14 cellular contexts compared by ENCODE assay signal in genomic region chr19:56113071-56113632, GRCh38. TPM values are rescaled to one million over a fixed set of nuclear protein-coding genes. Genes with fewer than 3 reads are reported as not detected.
DNase-seq lines count a peak whose midpoint lies in the region; ATAC-seq and TF ChIP-seq lines count a peak whose summit lies in the region.
"Had no signal": no experiment of that assay in that cellular context is flagged by ENCODE, and none has a peak within 500 bp of the region (broad histone marks: within the 10 kb centered on the region; RNA-seq: fewer than 3 reads in every experiment).

No MANE protein-coding gene starts in this region.

- H3K9me3 ChIP-seq in CD8-positive, alpha-beta T cell (ENCODE audit: low read length) = no peaks in the 10 kb centered on the region
- no peaks in the 10 kb centered on the region for H3K9me3 ChIP-seq in neuronal stem cell (replicated peaks in 1 of 2; ENCODE audit: control insufficient read depth in 2 of 2, insufficient read depth in 1 of 2, low read depth in 1 of 2, low read length in 2 of 2)
- H3K9me3 ChIP-seq: breast epithelium, testis had no signal

- H3K4me1 ChIP-seq in CD8-positive, alpha-beta T cell (ENCODE audit: insufficient read depth, low read length) = peaks cover 22% of the 10 kb centered on the region
- H3K4me1 ChIP-seq in neuronal stem cell (ENCODE audit: control insufficient read depth in 2 of 2, insufficient read depth in 1 of 2, low read depth in 1 of 2, low read length in 2 of 2) = peaks cover 26 to 36% of the 10 kb centered on the region in 2 donors

- H3K18ac ChIP-seq in neuronal stem cell (ENCODE audit: low read length) = peak overlapping the region; percentile 91

- H2BK12ac ChIP-seq in neuronal stem cell (ENCODE audit: low read length) = no peak overlapping the region

- intact Hi-C loops in CD8-positive, alpha-beta T cell (cut with DNase I, micrococcal nuclease) = no loop called here

- H2BK15ac ChIP-seq in neuronal stem cell (ENCODE audit: low read length) = no peak overlapping the region

- no peaks in the 10 kb centered on the region for H3K36me3 ChIP-seq in CD8-positive, alpha-beta T cell (ENCODE audit: insufficient read depth, low read length)
- H3K36me3 ChIP-seq in neuronal stem cell (replicated peaks in 1 of 2; ENCODE audit: control insufficient read depth in 2 of 2, insufficient read depth in 2 of 2, low read length in 2 of 2) = peaks cover 7 to 27% of the 10 kb centered on the region in 2 donors
- H3K36me3 ChIP-seq: breast epithelium had no signal

- H4K8ac ChIP-seq in neuronal stem cell (ENCODE audit: low read depth, low read length) = no peak overlapping the region

- no peaks in the 10 kb centered on the region for H3K9me3 Mint-ChIP-seq in CD8-positive, alpha-beta T cell
- H3K9me3 Mint-ChIP-seq in IgD-negative memory B cell = no peaks in the 10 kb centered on the region
- no peaks in the 10 kb centered on the region for H3K9me3 Mint-ChIP-seq in central memory CD8-positive, alpha-beta T cell

- POLR2A ChIA-PET in CD8-positive, alpha-beta T cell (lab: Charles Lee) = no interaction called here
- POLR2A ChIA-PET in GM10248 (lab: Yijun Ruan, JAX) = no interaction called here

- WGBS in neuronal stem cell (ENCODE audit: extremely low coverage in 2 of 2, insufficient read length in 2 of 2, insufficient replicate concordance in 1 of 2), 2 donors = no CpG with 5 or more reads among the region's 20 CpGs

- H3K79me1 ChIP-seq in neuronal stem cell (ENCODE audit: low read depth, low read length) = peaks cover 39% of the 10 kb centered on the region

- peaks cover 59% of the 10 kb centered on the region for H3K4me1 Mint-ChIP-seq in CD8-positive, alpha-beta T cell (ENCODE audit: low read depth)
- H3K4me1 Mint-ChIP-seq in IgD-negative memory B cell = peaks cover 26 to 49% (median 48%) of the 10 kb centered on the region in 3 donors
- H3K4me1 Mint-ChIP-seq in central memory CD8-positive, alpha-beta T cell = peaks cover 57% of the 10 kb centered on the region

- H3K4ac ChIP-seq in neuronal stem cell (ENCODE audit: low read length) = no peak overlapping the region

- H3K4me2 ChIP-seq in neuronal stem cell (ENCODE audit: insufficient read depth, low read length, poor library complexity, severe bottlenecking) = no peak overlapping the region

- no peak for ATAC-seq in CD8-positive, alpha-beta T cell
- no peak for ATAC-seq in central memory CD8-positive, alpha-beta T cell (replicated peaks; ENCODE audit: extremely low read depth, poor library complexity, severe bottlenecking)
- ATAC-seq in GM21786 (IDR thresholded peaks at IDR 0.05; ENCODE audit: unreplicated experiment) (no peak), left lobe of liver (no peak)
- ATAC-seq: activated CD8-positive, alpha-beta memory T cell treated with anti-CD3 and anti-CD28 coated beads, Interleukin-2, amount 10 ng/mL, durations not matched to agents 7 days and 5 days had no signal

- H2AK5ac ChIP-seq in neuronal stem cell (ENCODE audit: low read depth, low read length) = peak overlapping the region; percentile 50

- H3K14ac ChIP-seq in neuronal stem cell (ENCODE audit: low read length) = peak overlapping the region; percentile 14

- no peak overlapping the region for H2AFZ ChIP-seq in neuronal stem cell (ENCODE audit: low read length)

- peak overlapping the region; percentile 67 for H3K27ac Mint-ChIP-seq in CD8-positive, alpha-beta T cell
- peak overlapping the region; percentile 87 to 97 (median 93) for H3K27ac Mint-ChIP-seq in IgD-negative memory B cell
- peak overlapping the region; percentile 77 for H3K27ac Mint-ChIP-seq in central memory CD8-positive, alpha-beta T cell (ENCODE audit: low read depth)
- H3K27ac Mint-ChIP-seq: activated CD8-positive, alpha-beta memory T cell treated with anti-CD3 and anti-CD28 coated beads, Interleukin-2, amount 10 ng/mL, durations not matched to agents 7 days and 5 days had no signal

- TF ChIP-seq CTCF in CD8-positive, alpha-beta T cell (IDR thresholded peaks at IDR 0.05) = no peak
- no peak for TF ChIP-seq CTCF in GM10248 (IDR thresholded peaks at IDR 0.05; ENCODE audit: control extremely low read depth, extremely low read depth, low read depth, missing control alignments)

- no peak overlapping the region for H3K23ac ChIP-seq in neuronal stem cell (ENCODE audit: low read depth, low read length, poor library complexity)

- H3K9ac ChIP-seq in neuronal stem cell (ENCODE audit: low read depth, low read length, poor library complexity) = no peak overlapping the region

- H3K27me3 Mint-ChIP-seq in CD8-positive, alpha-beta T cell (ENCODE audit: low read depth) = no peaks in the 10 kb centered on the region
- no peaks in the 10 kb centered on the region for H3K27me3 Mint-ChIP-seq in IgD-negative memory B cell
- no peaks in the 10 kb centered on the region for H3K27me3 Mint-ChIP-seq in central memory CD8-positive, alpha-beta T cell
- H3K27me3 Mint-ChIP-seq: activated CD8-positive, alpha-beta memory T cell treated with anti-CD3 and anti-CD28 coated beads, Interleukin-2, amount 10 ng/mL, durations not matched to agents 7 days and 5 days had no signal

- H2BK120ac ChIP-seq in neuronal stem cell (ENCODE audit: low read depth, low read length) = peak overlapping the region; percentile 54

- H3K4me3 Mint-ChIP-seq in CD8-positive, alpha-beta T cell = no peak overlapping the region
- peak overlapping the region; percentile 66 to 94 (median 82) for H3K4me3 Mint-ChIP-seq in IgD-negative memory B cell
- peak overlapping the region; percentile 19 for H3K4me3 Mint-ChIP-seq in central memory CD8-positive, alpha-beta T cell
- H3K4me3 Mint-ChIP-seq: activated CD8-positive, alpha-beta memory T cell treated with anti-CD3 and anti-CD28 coated beads, Interleukin-2, amount 10 ng/mL, durations not matched to agents 7 days and 5 days had no signal

- H4K91ac ChIP-seq in neuronal stem cell (ENCODE audit: low read depth, low read length, poor library complexity) = no peak overlapping the region

- H3K27ac ChIP-seq in CD8-positive, alpha-beta T cell (ENCODE audit: low read depth, low read length) = no peak overlapping the region
- peak overlapping the region; percentile 88 for H3K27ac ChIP-seq in neuronal stem cell (replicated peaks; ENCODE audit: low read length)

- peak overlapping the region; percentile 93 for H2BK5ac ChIP-seq in neuronal stem cell (ENCODE audit: low read length)

- CTCF ChIA-PET in CD8-positive, alpha-beta T cell (lab: Charles Lee) = no interaction called here
- CTCF ChIA-PET in GM10248 (lab: Yijun Ruan, JAX) = interaction anchor here (1.2 kb wide), 1 partner anchor 23 kb away, joined by 3 read pairs; no protein-coding TSS in a partner anchor

- no peak overlapping the region for H3K4me3 ChIP-seq in CD8-positive, alpha-beta T cell (ENCODE audit: low read depth, low read length)
- H3K4me3 ChIP-seq in neuronal stem cell (ENCODE audit: low read length in 2 of 2) = no peak overlapping the region
- H3K4me3 ChIP-seq: testis had no signal

- DNase-seq in CD8-positive, alpha-beta T cell = no peak
- DNase-seq in central memory CD8-positive, alpha-beta T cell (ENCODE audit: low spot score in 2 of 2) = no peak
- DNase-seq in neuronal stem cell (ENCODE audit: low spot score) = no peak
- no peak for DNase-seq in NCI-H1105 treated with DMSO at 0.1 percent for 48 hours (lab: John Stamatoyannopoulos, UW)
- DNase-seq in left lobe of liver (ENCODE audit: low spot score) = no peak
- no peak for DNase-seq in GM10248 (ENCODE audit: extremely low spot score)
- DNase-seq: activated CD8-positive, alpha-beta memory T cell treated with anti-CD3 and anti-CD28 coated beads, Interleukin-2, amount 10 ng/mL, durations not matched to agents 7 days and 5 days; kidney; posterior cingulate gyrus; SW 1271; testis had no signal

- peaks cover 3% of the 10 kb centered on the region for H3K36me3 Mint-ChIP-seq in CD8-positive, alpha-beta T cell
- no peaks in the 10 kb centered on the region for H3K36me3 Mint-ChIP-seq in IgD-negative memory B cell
- H3K36me3 Mint-ChIP-seq in central memory CD8-positive, alpha-beta T cell (ENCODE audit: insufficient read depth) = peaks cover 9% of the 10 kb centered on the region
- H3K36me3 Mint-ChIP-seq: activated CD8-positive, alpha-beta memory T cell treated with anti-CD3 and anti-CD28 coated beads, Interleukin-2, amount 10 ng/mL, durations not matched to agents 7 days and 5 days had no signal

- H3K27me3 ChIP-seq in CD8-positive, alpha-beta T cell (ENCODE audit: insufficient read depth, low read length) = no peaks in the 10 kb centered on the region
- no peaks in the 10 kb centered on the region for H3K27me3 ChIP-seq in neuronal stem cell (ENCODE audit: control insufficient read depth in 3 of 3, insufficient read depth in 3 of 3, low read depth in 1 of 3, low read length in 3 of 3)
- H3K27me3 ChIP-seq: breast epithelium, testis had no signal

RNA-seq across cellular contexts. Expression of gene ZNF787, which starts 7.9 kb away (rescaled TPM):
- total RNA-seq in CD8-positive, alpha-beta T cell = 10 to 100 TPM; 10.2 to 10.8 TPM
- 2.8 TPM for polyA plus RNA-seq in IgD-negative memory B cell
- 37.4 TPM for polyA plus RNA-seq in neuronal stem cell (2013, experiment 1 of 2)
- 36.2 TPM for polyA plus RNA-seq in neuronal stem cell (2013, experiment 2 of 2)
- 29.0 TPM for total RNA-seq in left lobe of liver

RNA-seq across cellular contexts. Expression of gene ZNF444, which starts 27.9 kb away (rescaled TPM):
- total RNA-seq in CD8-positive, alpha-beta T cell = 10 to 100 TPM; 17.2 to 18.6 TPM
- 19.5 TPM for polyA plus RNA-seq in IgD-negative memory B cell
- 37.6 TPM for polyA plus RNA-seq in neuronal stem cell (2013, experiment 1 of 2)
- 37.2 TPM for polyA plus RNA-seq in neuronal stem cell (2013, experiment 2 of 2)
- 58.5 TPM for total RNA-seq in left lobe of liver
